In the genomic region with DNA sequence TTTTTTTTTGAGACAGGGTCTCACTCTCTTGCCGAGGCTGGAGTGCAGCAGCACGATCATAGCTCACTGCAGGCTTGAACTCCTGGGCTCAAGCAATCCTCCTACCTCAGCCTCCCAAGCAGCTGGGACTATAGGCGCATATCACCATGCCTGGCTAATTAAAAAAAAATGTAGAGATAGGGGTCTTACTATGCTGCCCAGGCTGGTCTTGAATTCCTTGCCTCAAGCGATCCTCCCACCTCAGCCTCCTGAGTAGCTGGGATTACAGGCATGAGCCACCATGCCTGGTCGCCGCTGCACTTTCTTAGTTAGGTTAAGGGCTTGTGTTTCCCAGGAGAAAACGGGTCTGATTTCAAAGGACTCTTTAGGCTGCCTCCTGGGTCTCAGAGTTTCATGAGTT, we compare ENCODE assay signal across 8 cellular contexts. TPM values are rescaled to one million over a fixed set of nuclear protein-coding genes. Genes with fewer than 3 reads are reported as not detected.
DNase-seq lines count a peak whose midpoint lies in the region; ATAC-seq, FAIRE-seq and TF ChIP-seq lines count a peak whose summit lies in the region.
"Not testable (repeated sequence)": the region's sequence is repeated elsewhere in the genome, so short reads cannot be mapped to it uniquely, and the experiment has no call there.

No MANE protein-coding gene starts in this region.

- peaks cover 44% of the 10 kb centered on the region for H3K4me1 ChIP-seq in CD8-positive, alpha-beta memory T cell (ENCODE audit: insufficient read depth, low read length)
- H3K4me1 ChIP-seq in keratinocyte (ENCODE audit: control insufficient read depth, extremely low read depth, insufficient read depth, low read length): peaks cover 14% of the 10 kb centered on the region
- H3K4me1 ChIP-seq in sigmoid colon: not testable (repeated sequence)

- H3K27ac Mint-ChIP-seq in CD8-positive, alpha-beta memory T cell: peak overlapping the region in 5 of 8 donors; percentile 90 to 98 (median 95)
- H3K27ac Mint-ChIP-seq in T-cell: peak overlapping the region; percentile 89 to 94
- H3K27ac Mint-ChIP-seq in activated CD4-positive, alpha-beta memory T cell treated with anti-CD3 and anti-CD28 coated beads for 36 hours: peak overlapping the region; percentile 82
- H3K27ac Mint-ChIP-seq in activated T-helper 2 cell treated with anti-CD3 and anti-CD28 coated beads, Interferon-gamma antibody, Interleukin-2, Interleukin-4, amounts not matched to agents 10 μg/mL and 5 μg/mL and 100 μg/mL, durations not matched to agents 14 hours and 24 hours and 36 hours: peak overlapping the region; percentile 96
- H3K27ac Mint-ChIP-seq in activated naive CD8-positive, alpha-beta T cell treated with anti-CD3 and anti-CD28 coated beads for 36 hours: peak overlapping the region; percentile 94
- H3K27ac Mint-ChIP-seq in type B pancreatic cell: peak overlapping the region; percentile 98

- H3K9me1 ChIP-seq in keratinocyte (ENCODE audit: control insufficient read depth, extremely low read depth, insufficient read depth, low read length): not testable (repeated sequence)

- ATAC-seq in T-cell (replicated peaks in 1 of 4): not testable (repeated sequence)

- FAIRE-seq in keratinocyte (lab: Jason Lieb, UNC): not testable (repeated sequence)

- intact Hi-C loops in activated CD4-positive, alpha-beta memory T cell treated with anti-CD3 and anti-CD28 coated beads for 36 hours (cut with micrococcal nuclease); activated T-helper 2 cell treated with anti-CD3 and anti-CD28 coated beads, Interferon-gamma antibody, Interleukin-2, Interleukin-4, amounts not matched to agents 10 μg/mL and 5 μg/mL and 100 μg/mL, durations not matched to agents 14 hours and 24 hours and 36 hours (cut with micrococcal nuclease); sigmoid colon (cut with DNase I): not testable (repeated sequence)

- WGBS in sigmoid colon, 2 donors: 97 to 99% methylated on average over 7 of the region's 7 CpGs

- H3K9ac ChIP-seq in keratinocyte (ENCODE audit: control insufficient read depth, extremely low read depth, insufficient read depth, low read length): not testable (repeated sequence)

- not testable (repeated sequence) for H3K27me3 ChIP-seq in CD8-positive, alpha-beta memory T cell (ENCODE audit: insufficient read depth, low read length, poor library complexity, severe bottlenecking); keratinocyte (ENCODE audit: control insufficient read depth, extremely low read depth, insufficient read depth, low read length); sigmoid colon

- CTCF ChIA-PET in CD8-positive, alpha-beta memory T cell (lab: Charles Lee): interaction anchor here (0.7 to 8.5 kb wide), 10 partner anchors 8 to 179 kb away, joined by 3 to 111 read pairs (median 8); no protein-coding TSS in a partner anchor
- CTCF ChIA-PET in T-cell (lab: Charles Lee): interaction anchor here (0.6 to 2.1 kb wide), 17 partner anchors 10 to 309 kb away, joined by 3 to 28 read pairs (median 4); no protein-coding TSS in a partner anchor
- CTCF ChIA-PET in activated CD4-positive, alpha-beta memory T cell treated with anti-CD3 and anti-CD28 coated beads for 36 hours (lab: Charles Lee): interaction anchor here (0.7 to 2.3 kb wide), 5 partner anchors 27 to 151 kb away, joined by 3 to 16 read pairs (median 8); no protein-coding TSS in a partner anchor

- H3K4me1 Mint-ChIP-seq in CD8-positive, alpha-beta memory T cell: peaks cover 46 to 69% (median 54%) of the 10 kb centered on the region in 3 donors
- H3K4me1 Mint-ChIP-seq in T-cell: peaks cover 57 to 63% (median 60%) of the 10 kb centered on the region in 3 donors
- peaks cover 55% of the 10 kb centered on the region for H3K4me1 Mint-ChIP-seq in activated CD4-positive, alpha-beta memory T cell treated with anti-CD3 and anti-CD28 coated beads for 36 hours (ENCODE audit: low read depth)
- peaks cover 45% of the 10 kb centered on the region for H3K4me1 Mint-ChIP-seq in activated T-helper 2 cell treated with anti-CD3 and anti-CD28 coated beads, Interferon-gamma antibody, Interleukin-2, Interleukin-4, amounts not matched to agents 10 μg/mL and 5 μg/mL and 100 μg/mL, durations not matched to agents 14 hours and 24 hours and 36 hours (ENCODE audit: low read depth)
- peaks cover 53% of the 10 kb centered on the region for H3K4me1 Mint-ChIP-seq in activated naive CD8-positive, alpha-beta T cell treated with anti-CD3 and anti-CD28 coated beads for 36 hours
- H3K4me1 Mint-ChIP-seq in type B pancreatic cell (ENCODE audit: unreplicated experiment): peaks cover 19% of the 10 kb centered on the region

- not testable (repeated sequence) for H3K27ac ChIP-seq in CD8-positive, alpha-beta memory T cell (ENCODE audit: low read depth, low read length); keratinocyte (ENCODE audit: control insufficient read depth, insufficient read depth, low read length); sigmoid colon

- not testable (repeated sequence) for H3K36me3 Mint-ChIP-seq in CD8-positive, alpha-beta memory T cell; T-cell; activated CD4-positive, alpha-beta memory T cell treated with anti-CD3 and anti-CD28 coated beads for 36 hours; activated T-helper 2 cell treated with anti-CD3 and anti-CD28 coated beads, Interferon-gamma antibody, Interleukin-2, Interleukin-4, amounts not matched to agents 10 μg/mL and 5 μg/mL and 100 μg/mL, durations not matched to agents 14 hours and 24 hours and 36 hours (ENCODE audit: low read depth); type B pancreatic cell
- peaks cover 42% of the 10 kb centered on the region for H3K36me3 Mint-ChIP-seq in activated naive CD8-positive, alpha-beta T cell treated with anti-CD3 and anti-CD28 coated beads for 36 hours

- H3K79me2 ChIP-seq in keratinocyte (ENCODE audit: control insufficient read depth, insufficient read depth, low read length): not testable (repeated sequence)

- POLR2A ChIA-PET in CD8-positive, alpha-beta memory T cell (lab: Charles Lee): interaction anchor here (0.6 to 2.1 kb wide), 5 partner anchors 9 to 52 kb away, joined by 3 to 16 read pairs (median 6); no protein-coding TSS in a partner anchor
- POLR2A ChIA-PET in T-cell (lab: Charles Lee): interaction anchor here (0.6 to 1.9 kb wide), 4 partner anchors 34 to 1477 kb away, joined by 3 to 12 read pairs (median 4); no protein-coding TSS in a partner anchor
- POLR2A ChIA-PET in activated CD4-positive, alpha-beta memory T cell treated with anti-CD3 and anti-CD28 coated beads for 36 hours (lab: Charles Lee): interaction anchor here (0.6 to 2.2 kb wide), 7 partner anchors 10 to 88 kb away, joined by 3 to 12 read pairs (median 5); no protein-coding TSS in a partner anchor

- peak overlapping the region in 3 of 7 donors; percentile 5 to 74 (median 54) for H3K4me3 Mint-ChIP-seq in CD8-positive, alpha-beta memory T cell
- H3K4me3 Mint-ChIP-seq in T-cell: peak overlapping the region in 1 of 3 donors; percentile 78
- not testable (repeated sequence) for H3K4me3 Mint-ChIP-seq in activated CD4-positive, alpha-beta memory T cell treated with anti-CD3 and anti-CD28 coated beads for 36 hours; activated T-helper 2 cell treated with anti-CD3 and anti-CD28 coated beads, Interferon-gamma antibody, Interleukin-2, Interleukin-4, amounts not matched to agents 10 μg/mL and 5 μg/mL and 100 μg/mL, durations not matched to agents 14 hours and 24 hours and 36 hours (ENCODE audit: low read depth); activated naive CD8-positive, alpha-beta T cell treated with anti-CD3 and anti-CD28 coated beads for 36 hours; type B pancreatic cell

- peak overlapping the region; percentile 8 for H2AFZ ChIP-seq in keratinocyte (ENCODE audit: control insufficient read depth, low read length)

- H3K4me2 ChIP-seq in keratinocyte (ENCODE audit: control insufficient read depth, extremely low read depth, insufficient read depth, low read depth, low read length): not testable (repeated sequence)

- not testable (repeated sequence) for H3K36me3 ChIP-seq in CD8-positive, alpha-beta memory T cell (ENCODE audit: insufficient read depth, low read length); keratinocyte (ENCODE audit: control insufficient read depth in 2 of 2, extremely low read depth in 1 of 2, insufficient read depth in 2 of 2, low read length in 2 of 2); sigmoid colon

- TF ChIP-seq POLR2A in sigmoid colon (IDR thresholded peaks at IDR 0.05): not testable (repeated sequence)

- H3K9me3 ChIP-seq in CD8-positive, alpha-beta memory T cell (ENCODE audit: low read length); keratinocyte (ENCODE audit: control insufficient read depth, low read depth, low read length); sigmoid colon: not testable (repeated sequence)

- dilution Hi-C loops in keratinocyte (cut with MboI; ENCODE audit: extremely low pct_ligation_motif_present, low sequenced_read_pairs): not testable (repeated sequence)

- not testable (repeated sequence) for H4K20me1 ChIP-seq in keratinocyte (ENCODE audit: control insufficient read depth, extremely low read depth, insufficient read depth, low read length)

- TF ChIP-seq CTCF in keratinocyte (optimal IDR thresholded peaks at IDR 0.05 in 1 of 3, IDR thresholded peaks at IDR 0.05 in 1 of 3, conservative IDR thresholded peaks at IDR 0.05 in 1 of 3; ENCODE audit: extremely low read depth in 1 of 3, insufficient read depth in 2 of 3, low read length in 3 of 3); sigmoid colon (IDR thresholded peaks at IDR 0.05); type B pancreatic cell (conservative IDR thresholded peaks at IDR 0.05): not testable (repeated sequence)

- not testable (repeated sequence) for TF ChIP-seq EP300 in sigmoid colon (IDR thresholded peaks at IDR 0.05)

- H3K4me3 ChIP-seq in CD8-positive, alpha-beta memory T cell (ENCODE audit: low read length); keratinocyte (ENCODE audit: control insufficient read depth in 2 of 3, extremely low read depth in 1 of 3, insufficient read depth in 2 of 3, low read depth in 1 of 3, low read length in 3 of 3); sigmoid colon: not testable (repeated sequence)

- H3K9me3 Mint-ChIP-seq in CD8-positive, alpha-beta memory T cell; T-cell; activated CD4-positive, alpha-beta memory T cell treated with anti-CD3 and anti-CD28 coated beads for 36 hours: not testable (repeated sequence)
- peaks cover 14% of the 10 kb centered on the region for H3K9me3 Mint-ChIP-seq in activated T-helper 2 cell treated with anti-CD3 and anti-CD28 coated beads, Interferon-gamma antibody, Interleukin-2, Interleukin-4, amounts not matched to agents 10 μg/mL and 5 μg/mL and 100 μg/mL, durations not matched to agents 14 hours and 24 hours and 36 hours
- H3K9me3 Mint-ChIP-seq in activated naive CD8-positive, alpha-beta T cell treated with anti-CD3 and anti-CD28 coated beads for 36 hours: peaks cover 30% of the 10 kb centered on the region
- peaks cover 20% of the 10 kb centered on the region for H3K9me3 Mint-ChIP-seq in type B pancreatic cell

- DNase-seq in CD8-positive, alpha-beta memory T cell; T-cell; activated CD4-positive, alpha-beta memory T cell treated with anti-CD3 and anti-CD28 coated beads for 36 hours; activated T-helper 2 cell treated with anti-CD3 and anti-CD28 coated beads, Interferon-gamma antibody, Interleukin-2, Interleukin-4, amounts not matched to agents 10 μg/mL and 5 μg/mL and 100 μg/mL, durations not matched to agents 14 hours and 24 hours and 36 hours (ENCODE audit: low spot score); activated naive CD8-positive, alpha-beta T cell treated with anti-CD3 and anti-CD28 coated beads for 36 hours; keratinocyte (ENCODE audit: low read depth, low spot score); type B pancreatic cell (ENCODE audit: extremely low spot score, unreplicated experiment): not testable (repeated sequence)
- peak; percentile 14 for DNase-seq in sigmoid colon

- not testable (repeated sequence) for H3K27me3 Mint-ChIP-seq in CD8-positive, alpha-beta memory T cell; T-cell; activated CD4-positive, alpha-beta memory T cell treated with anti-CD3 and anti-CD28 coated beads for 36 hours; activated T-helper 2 cell treated with anti-CD3 and anti-CD28 coated beads, Interferon-gamma antibody, Interleukin-2, Interleukin-4, amounts not matched to agents 10 μg/mL and 5 μg/mL and 100 μg/mL, durations not matched to agents 14 hours and 24 hours and 36 hours (ENCODE audit: low read depth); activated naive CD8-positive, alpha-beta T cell treated with anti-CD3 and anti-CD28 coated beads for 36 hours; type B pancreatic cell

RNA-seq across cellular contexts. Expression of a gene that starts 52.3 kb away (rescaled TPM):
- total RNA-seq in CD8-positive, alpha-beta memory T cell: under 1 TPM in 1 of 2 experiments, not detected in 1; 0.11 TPM
- polyA plus RNA-seq in CD8-positive, alpha-beta memory T cell: 0.14 TPM
- total RNA-seq in T-cell (under 1 TPM in 3 of 5 donors, not detected in 2; 0.10 to 0.23 (median 0.15) TPM), sigmoid colon (not detected), type B pancreatic cell (ENCODE audit: low replicate concordance) (0.58 TPM in 1 of 2 replicates, not detected in the other)
- total RNA-seq in activated CD4-positive, alpha-beta memory T cell treated with anti-CD3 and anti-CD28 coated beads for 36 hours: under 1 TPM; 0.10 to 0.17 TPM
- total RNA-seq in activated T-helper 2 cell treated with anti-CD3 and anti-CD28 coated beads, Interferon-gamma antibody, Interleukin-2, Interleukin-4, amounts not matched to agents 10 μg/mL and 5 μg/mL and 100 μg/mL, durations not matched to agents 14 hours and 24 hours and 36 hours: not detected in 2 replicates
- under 1 TPM in 1 of 2 experiments, not detected in 1; 0.22 TPM for total RNA-seq in activated naive CD8-positive, alpha-beta T cell treated with anti-CD3 and anti-CD28 coated beads for 36 hours
- polyA plus RNA-seq in keratinocyte (0.02 to 0.37 TPM (median 0.03 TPM) in 3 replicates), sigmoid colon (not detected)
- polyA plus RNA-seq in keratinocyte (2011; ENCODE audit: low read depth): 0.26 TPM
- polyA plus RNA-seq in keratinocyte (2011; cell fraction: cytosol; rRNA removed): 0.03 and 0.09 TPM in 2 replicates
- 0.09 TPM in 1 of 2 replicates, not detected in the other for polyA plus RNA-seq in keratinocyte (2011; cell fraction: nucleus; rRNA removed)
- 0.17 and 0.18 TPM in 2 replicates for polyA plus RNA-seq in keratinocyte (2012; ENCODE audit: low replicate concordance)
- 0.16 to 0.20 TPM in 2 of 3 replicates, not detected in the other for polyA minus RNA-seq in keratinocyte
- not detected for polyA minus RNA-seq in keratinocyte (2011; cell fraction: cytosol; rRNA and poly(A)+ RNA removed)
- 0.23 TPM in 1 of 2 replicates, not detected in the other for polyA minus RNA-seq in keratinocyte (2011; cell fraction: nucleus; rRNA and poly(A)+ RNA removed)
